In the genomic region with DNA sequence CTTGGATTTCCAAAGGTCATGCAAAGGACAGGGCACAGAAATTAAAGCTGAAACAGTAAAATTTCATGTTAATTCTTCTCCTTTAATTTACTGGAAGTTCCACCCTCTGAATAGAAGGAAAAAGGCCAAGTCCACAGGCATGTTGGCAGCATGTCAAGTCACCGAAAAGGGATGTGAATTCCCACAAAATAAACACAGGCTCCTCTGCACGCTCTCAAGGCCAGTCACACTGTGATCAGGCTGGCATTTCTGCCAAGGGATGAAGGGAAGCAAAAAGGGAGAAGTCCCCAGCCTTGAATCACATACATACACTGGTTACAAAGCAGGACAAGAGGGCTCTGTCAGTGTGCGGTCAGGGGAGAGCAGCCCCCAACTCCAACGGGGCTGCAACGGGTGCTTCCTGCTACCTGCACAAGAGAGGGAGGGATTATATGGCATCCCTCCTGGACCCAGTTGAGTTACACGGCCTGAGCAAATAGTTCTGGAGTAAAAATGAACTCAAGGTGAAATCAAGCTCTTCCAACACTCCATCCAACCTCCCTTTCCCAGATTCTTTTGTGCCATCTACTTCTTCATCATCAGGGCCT, we compare ENCODE assay signal across 15 cellular contexts. TPM values are rescaled to one million over a fixed set of nuclear protein-coding genes. Genes with fewer than 3 reads are reported as not detected.
A peak's percentile ranks its signal among the peaks of the same experiment; 100 is the strongest.
DNase-seq lines count a peak whose midpoint lies in the region; ATAC-seq and TF ChIP-seq lines count a peak whose summit lies in the region.
"Had no signal": no experiment of that assay in that cellular context is flagged by ENCODE, and none has a peak within 500 bp of the region (broad histone marks: within the 10 kb centered on the region; RNA-seq: fewer than 3 reads in every experiment).

No MANE protein-coding gene starts in this region.

- TF ChIP-seq CTCF in right atrium auricular region (IDR thresholded peaks at IDR 0.05), result no peak
- no peak for TF ChIP-seq CTCF in cardiac fibroblast (IDR thresholded peaks at IDR 0.05; ENCODE audit: low read depth, low read length)
- TF ChIP-seq CTCF in lower lobe of right lung (IDR thresholded peaks at IDR 0.05), result no peak

- peaks cover 0 to 12% of the 10 kb centered on the region in 2 donors for H3K4me1 ChIP-seq in right atrium auricular region
- peaks cover 8% of the 10 kb centered on the region for H3K4me1 ChIP-seq in lower lobe of right lung

- H3K9me3 ChIP-seq in right atrium auricular region (no peaks in the 10 kb centered on the region), lower lobe of right lung (no peaks in the 10 kb centered on the region)
- H3K9me3 ChIP-seq: thoracic aorta had no signal

- no peaks in the 10 kb centered on the region for H3K36me3 ChIP-seq in right atrium auricular region
- no peaks in the 10 kb centered on the region for H3K36me3 ChIP-seq in lower lobe of right lung
- H3K36me3 ChIP-seq: thoracic aorta had no signal

- H3K27ac ChIP-seq in right atrium auricular region (no peak overlapping the region), lower lobe of right lung (no peak overlapping the region)
- H3K27ac ChIP-seq: thoracic aorta had no signal

- peak; percentile 26 for ATAC-seq in Right ventricle myocardium inferior
- peak; percentile 21 to 23 for ATAC-seq in lower lobe of right lung
- ATAC-seq in GM21515 (IDR thresholded peaks at IDR 0.05; ENCODE audit: unreplicated experiment), result no peak
- no peak for ATAC-seq in HG02884 (IDR thresholded peaks at IDR 0.05; ENCODE audit: unreplicated experiment)

- no peaks in the 10 kb centered on the region for H3K27me3 ChIP-seq in right atrium auricular region
- H3K27me3 ChIP-seq in lower lobe of right lung (ENCODE audit: low read depth), result no peaks in the 10 kb centered on the region

- H3K4me3 ChIP-seq in right atrium auricular region (no peak overlapping the region), cardiac fibroblast (replicated peaks in 1 of 2; ENCODE audit: low read depth in 2 of 2, low read length in 2 of 2) (no peak overlapping the region), lower lobe of right lung (no peak overlapping the region)
- H3K4me3 ChIP-seq: thoracic aorta had no signal

- peak; percentile 69 for DNase-seq in Right ventricle myocardium inferior (ENCODE audit: missing footprints)
- DNase-seq in right atrium auricular region (ENCODE audit: low spot score), result no peak
- DNase-seq in cardiac fibroblast (ENCODE audit: low read depth in 2 of 2), result peak; percentile 64 to 82
- no peak for DNase-seq in lower lobe of right lung
- no peak for DNase-seq in NCI-H748 treated with DMSO at 0.1 percent for 48 hours (lab: John Stamatoyannopoulos, UW)
- no peak for DNase-seq in MV-4-11 (lab: John Stamatoyannopoulos, UW)
- DNase-seq: activated naive CD4-positive, alpha-beta T cell treated with anti-CD3 and anti-CD28 coated beads, Interleukin-2, amount 10 ng/mL, durations not matched to agents 7 days and 5 days; DMS53; effector CD4-positive, alpha-beta T cell; NCI-H345; retina had no signal

- intact Hi-C loops in Right ventricle myocardium inferior (cut with DNase I) (no loop called here), lower lobe of right lung (cut with DNase I) (no loop called here)

RNA-seq across cellular contexts. Expression of a gene that starts 6.9 kb away (rescaled TPM):
- total RNA-seq in Right ventricle myocardium inferior (19.3 TPM), right atrium auricular region (10 to 100 TPM in 1 of 2 donors, 1 to 10 TPM in 1; 4.7 to 10.1 TPM), lower lobe of right lung (10.4 TPM)
- total RNA-seq: mononuclear cell had no signal

Comparison
In these comparisons a context has a peak if more than half of its experiments do, and no peak if none do; other contexts are left out.
1. DNase-seq: peak in Right ventricle myocardium inferior (single experiment) and cardiac fibroblast (2 of 2); none in right atrium auricular region (single experiment), lower lobe of right lung (single experiment), NCI-H748 treated with DMSO at 0.1 percent for 48 hours (single experiment) and MV-4-11 (single experiment).
2. ATAC-seq: peak in Right ventricle myocardium inferior (single experiment) and lower lobe of right lung (2 of 2); none in GM21515 (single experiment) and HG02884 (single experiment).